Comparison of ENCODE assay signal across 9 cellular contexts in the genomic region with DNA sequence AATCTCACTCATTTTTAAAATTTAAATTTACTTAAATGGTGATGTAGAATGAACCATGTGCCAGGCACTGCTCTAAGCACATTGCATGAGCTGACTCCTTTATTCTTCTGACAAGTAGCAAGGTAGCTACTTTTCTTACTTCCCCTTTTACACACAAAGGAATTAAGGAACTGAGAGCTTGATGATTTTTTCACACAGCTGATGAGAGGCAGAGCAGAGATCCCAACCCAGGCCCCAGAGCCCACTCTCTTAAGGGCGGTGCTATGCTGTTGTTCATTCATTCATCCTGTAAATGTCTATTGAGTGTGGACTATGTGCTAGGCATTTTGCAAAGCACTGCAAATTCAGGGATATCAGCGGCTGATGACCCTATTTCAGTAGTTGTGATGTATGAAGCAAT. TPM values are rescaled to one million over a fixed set of nuclear protein-coding genes. Genes with fewer than 3 reads are reported as not detected.
DNase-seq lines count a peak whose midpoint lies in the region; ATAC-seq and TF ChIP-seq lines count a peak whose summit lies in the region.
"Had no signal": no experiment of that assay in that cellular context is flagged by ENCODE, and none has a peak within 500 bp of the region (broad histone marks: within the 10 kb centered on the region; RNA-seq: fewer than 3 reads in every experiment).

No MANE protein-coding gene starts in this region.

- DNase-seq in body of pancreas (no peak), cortex of kidney (lab: John Stamatoyannopoulos, UW) (no peak), midbrain (lab: John Stamatoyannopoulos, UW) (no peak), PC-9 (no peak), foreskin melanocyte (no peak)
- DNase-seq: activated T-cell treated with anti-CD3 and anti-CD28 coated beads, Interleukin-2, amount 50 U/mL, for 4 hours had no signal

- H3K27me3 ChIP-seq in body of pancreas, result no peaks in the 10 kb centered on the region
- H3K27me3 ChIP-seq in PC-9 (ENCODE audit: insufficient read depth, low read depth), result peaks cover 60% of the 10 kb centered on the region

- H3K9me2 ChIP-seq in PC-9 (ENCODE audit: insufficient read depth), result no peaks in the 10 kb centered on the region

- H4K20me1 ChIP-seq in PC-9 (ENCODE audit: insufficient read depth), result no peaks in the 10 kb centered on the region

- H3K36me3 ChIP-seq in body of pancreas (replicated peaks in 1 of 2; ENCODE audit: insufficient read depth in 1 of 2, low read depth in 2 of 2) (no peaks in the 10 kb centered on the region), PC-9 (ENCODE audit: low read depth) (no peaks in the 10 kb centered on the region)

- peak; percentile 97 for ATAC-seq in GM18498 (IDR thresholded peaks at IDR 0.05; ENCODE audit: unreplicated experiment)
- ATAC-seq in GM21528 (IDR thresholded peaks at IDR 0.05; ENCODE audit: low FRiP score, unreplicated experiment), result peak; percentile 91
- ATAC-seq in HG03442 (IDR thresholded peaks at IDR 0.05; ENCODE audit: unreplicated experiment), result peak; percentile 99
- ATAC-seq in body of pancreas, result no peak
- ATAC-seq: activated T-cell treated with anti-CD3 and anti-CD28 coated beads, Interleukin-2, amount 50 U/mL, for 4 hours had no signal

- POLR2A ChIA-PET in PC-9 (lab: Charles Lee; ENCODE audit: unreplicated experiment), result interaction anchor here (0.5 kb wide), 1 partner anchor 11 kb away, joined by 3 read pairs; no protein-coding TSS in a partner anchor

- BruUV-seq in PC-9 (replicated peaks; lab: Mats Ljungman, UMichigan), result no TSS peak

- TF ChIP-seq CTCF in body of pancreas (IDR thresholded peaks at IDR 0.05) (no peak), PC-9 (conservative IDR thresholded peaks at IDR 0.05) (no peak)

- H3K27ac ChIP-seq in body of pancreas, result peak overlapping the region; percentile 69 to 82 (median 74)
- H3K27ac ChIP-seq in PC-9, result no peak overlapping the region

- H3K4me3 ChIP-seq in body of pancreas, result no peak overlapping the region
- H3K4me3 ChIP-seq in PC-9, result no peak overlapping the region

- no peak overlapping the region for H3K4me2 ChIP-seq in PC-9

- CTCF ChIA-PET in PC-9 (lab: Charles Lee), result no interaction called here

- H3K9me3 ChIP-seq in body of pancreas, result no peaks in the 10 kb centered on the region
- no peaks in the 10 kb centered on the region for H3K9me3 ChIP-seq in PC-9 (ENCODE audit: insufficient read depth, low read depth)

- H3K4me1 ChIP-seq in body of pancreas (peaks cover 15% of the 10 kb centered on the region), PC-9 (replicated peaks; ENCODE audit: insufficient read depth) (no peaks in the 10 kb centered on the region)

- H3F3A ChIP-seq in PC-9 (ENCODE audit: insufficient read depth, low read depth), result no peaks in the 10 kb centered on the region; the same call in 1 of the 2 replicates

- intact Hi-C loops in body of pancreas (cut with DNase I), result loop anchor here (10.0 kb wide), 1 partner anchor 99 kb away; a partner anchor contains a TSS
- intact Hi-C loops in PC-9 (cut with micrococcal nuclease; ENCODE audit: unreplicated experiment), result no loop called here

- 88 to 100% methylated on average over 1 to 2 of the region's 2 CpGs for WGBS in body of pancreas, 2 donors

- no peaks in the 10 kb centered on the region for H3K79me2 ChIP-seq in PC-9 (ENCODE audit: low read depth)

- H2AFZ ChIP-seq in PC-9, result no peak overlapping the region

- TF ChIP-seq POLR2A in body of pancreas (IDR thresholded peaks at IDR 0.05), result no peak

RNA-seq across cellular contexts. Expression of a gene that starts 17.9 kb away (rescaled TPM):
- under 1 TPM in 1 of 2 donors, not detected in 1; 0.26 TPM for total RNA-seq in body of pancreas
- 1.1 and 1.8 TPM in 2 replicates for total RNA-seq in PC-9 (2021)
- total RNA-seq: activated T-cell treated with anti-CD3 and anti-CD28 coated beads, Interleukin-2, amount 50 U/mL, for 4 hours had no signal

RNA-seq across cellular contexts. Expression of a gene that starts 39.1 kb away (rescaled TPM):
- 10 to 100 TPM; 20.2 to 26.0 TPM for total RNA-seq in body of pancreas
- 184 and 187 TPM in 2 replicates for total RNA-seq in PC-9 (2021)

RNA-seq across cellular contexts. Expression of a gene that starts 57.7 kb away (rescaled TPM):
- total RNA-seq in body of pancreas (10 to 100 TPM in 1 of 2 donors, 1 to 10 TPM in 1; 7.9 to 24.6 TPM), PC-9 (2021) (20.6 and 31.2 TPM in 2 replicates)
